ENCODE assay signal across 1 cellular context in genomic region chr20:44461142-44461802, GRCh38.
TF ChIP-seq lines count a peak whose summit lies in the region.

No MANE protein-coding gene starts in this region.

TF ChIP-seq in HepG2, 621 proteins besides CTCF, POLR2A, EP300 and RAD21 (continued from another document and continues in another):
- TF ChIP-seq HIC2 (CRISPR knock-in tag; IDR thresholded peaks at IDR 0.05; ENCODE audit: low read depth) (peak; percentile 40; the same call in 1 of the 2 replicates), ZNF878 (CRISPR knock-in tag; IDR thresholded peaks at IDR 0.05) (no peak), ZNF253 (CRISPR knock-in tag; IDR thresholded peaks at IDR 0.05; ENCODE audit: borderline replicate concordance) (no peak), ZFY (CRISPR knock-in tag; IDR thresholded peaks at IDR 0.05) (no peak), GLMP (CRISPR knock-in tag; IDR thresholded peaks at IDR 0.05; ENCODE audit: borderline replicate concordance) (no peak), ZNF337 (CRISPR knock-in tag; IDR thresholded peaks at IDR 0.05; ENCODE audit: borderline replicate concordance, low read depth) (0 out of 2 replicates have a peak, but pooled peaks have one; percentile 54), AKNA (CRISPR knock-in tag; IDR thresholded peaks at IDR 0.05; ENCODE audit: borderline replicate concordance) (no peak), NFATC3 (CRISPR knock-in tag; IDR thresholded peaks at IDR 0.05) (no peak), DPF2 (CRISPR knock-in tag; IDR thresholded peaks at IDR 0.05; ENCODE audit: borderline replicate concordance, low read depth) (no peak; the same call in 1 of the 2 replicates), ZNF235 (CRISPR knock-in tag; IDR thresholded peaks at IDR 0.05; ENCODE audit: borderline replicate concordance) (no peak), ZNF362 (CRISPR knock-in tag; IDR thresholded peaks at IDR 0.05; ENCODE audit: borderline replicate concordance) (peak; percentile 89), ATM (IDR thresholded peaks at IDR 0.05; ENCODE audit: borderline replicate concordance) (no peak), DBP (CRISPR knock-in tag; IDR thresholded peaks at IDR 0.05; ENCODE audit: not compliant biosample characterization) (no peak), NCOA2 (CRISPR knock-in tag; IDR thresholded peaks at IDR 0.05) (peak; percentile 70), ZNF124 (CRISPR knock-in tag; IDR thresholded peaks at IDR 0.05) (no peak), SCMH1 (CRISPR knock-in tag; IDR thresholded peaks at IDR 0.05; ENCODE audit: borderline replicate concordance) (no peak), RARA (CRISPR knock-in tag; IDR thresholded peaks at IDR 0.05) (peak; percentile 28; the same call in 1 of the 2 replicates), MAFG (CRISPR knock-in tag; IDR thresholded peaks at IDR 0.05) (no peak), SOX13 (IDR thresholded peaks at IDR 0.05) (peak; percentile 77), SOX13 (CRISPR knock-in tag; conservative IDR thresholded peaks at IDR 0.05 in 1 of 2, IDR thresholded peaks at IDR 0.05 in 1 of 2) (peak in 1 of 2 experiments; percentile 86; a peak in 2 of 4 replicates), ZNF709 (CRISPR knock-in tag; IDR thresholded peaks at IDR 0.05) (no peak), ZNF44 (CRISPR knock-in tag; IDR thresholded peaks at IDR 0.05) (peak; percentile 67; the same call in 1 of the 2 replicates), SAFB2 (CRISPR knock-in tag; IDR thresholded peaks at IDR 0.05; ENCODE audit: borderline replicate concordance, low read depth) (no peak; the same call in 1 of the 2 replicates), SMAD9 (CRISPR knock-in tag; IDR thresholded peaks at IDR 0.05) (no peak; the same call in 1 of the 2 replicates), SMYD3 (CRISPR knock-in tag; IDR thresholded peaks at IDR 0.05) (no peak), SP140L (CRISPR knock-in tag; IDR thresholded peaks at IDR 0.05; ENCODE audit: borderline replicate concordance) (no peak), PHF20 (CRISPR knock-in tag; IDR thresholded peaks at IDR 0.05) (no peak), CERS6 (CRISPR knock-in tag; IDR thresholded peaks at IDR 0.05) (no peak), ZNF563 (CRISPR knock-in tag; IDR thresholded peaks at IDR 0.05) (no peak), RFX3 (CRISPR knock-in tag; IDR thresholded peaks at IDR 0.05) (no peak), TGIF2 (CRISPR knock-in tag; IDR thresholded peaks at IDR 0.05) (peak; percentile 61), ZNF432 (CRISPR knock-in tag; IDR thresholded peaks at IDR 0.05; ENCODE audit: borderline replicate concordance) (no peak), MED13 (CRISPR knock-in tag; IDR thresholded peaks at IDR 0.05) (no peak), PAF1 (CRISPR knock-in tag; IDR thresholded peaks at IDR 0.05) (no peak), MAF1 (CRISPR knock-in tag; IDR thresholded peaks at IDR 0.05; ENCODE audit: borderline replicate concordance) (no peak), POGZ (CRISPR knock-in tag; IDR thresholded peaks at IDR 0.05) (peak; percentile 46), SNAPC5 (CRISPR knock-in tag; IDR thresholded peaks at IDR 0.05; ENCODE audit: borderline replicate concordance) (no peak), ZNF780A (CRISPR knock-in tag; IDR thresholded peaks at IDR 0.05) (no peak), ZBTB7A (CRISPR knock-in tag; IDR thresholded peaks at IDR 0.05) (no peak), PBX2 (CRISPR knock-in tag; IDR thresholded peaks at IDR 0.05) (0 out of 2 replicates have a peak, but pooled peaks have one; percentile 25), TBL1XR1 (IDR thresholded peaks at IDR 0.05; ENCODE audit: borderline replicate concordance, low read length, partially characterized antibody) (no peak), ZBTB25 (CRISPR knock-in tag; IDR thresholded peaks at IDR 0.05) (peak; percentile 28; the same call in 1 of the 2 replicates), U2AF1 (optimal IDR thresholded peaks at IDR 0.05; ENCODE audit: low read depth, low read length) (no peak), ATF3 (CRISPR knock-in tag; IDR thresholded peaks at IDR 0.05) (no peak), NFE2L1 (CRISPR knock-in tag; IDR thresholded peaks at IDR 0.05; ENCODE audit: borderline replicate concordance) (no peak), XBP1 (CRISPR knock-in tag; IDR thresholded peaks at IDR 0.05) (no peak), KLF9 (CRISPR knock-in tag; IDR thresholded peaks at IDR 0.05; ENCODE audit: low read depth) (no peak), ZKSCAN5 (CRISPR knock-in tag; IDR thresholded peaks at IDR 0.05) (no peak), GATA4 (IDR thresholded peaks at IDR 0.05; ENCODE audit: borderline replicate concordance, low read depth) (no peak; the same call in 1 of the 2 replicates), ZBTB37 (CRISPR knock-in tag; IDR thresholded peaks at IDR 0.05) (no peak)
